Comparison of ENCODE assay signal across 8 cellular contexts in genomic region chr16:82627811-82628339, GRCh38. TPM values are rescaled to one million over a fixed set of nuclear protein-coding genes. Genes with fewer than 3 reads are reported as not detected.
DNase-seq lines count a peak whose midpoint lies in the region; ATAC-seq and TF ChIP-seq lines count a peak whose summit lies in the region.

No MANE protein-coding gene starts in this region.

- H3K4me1 ChIP-seq in thymus (ENCODE audit: control insufficient read depth, insufficient read depth, low read length) = no peaks in the 10 kb centered on the region

- no peaks in the 10 kb centered on the region for H3K36me3 ChIP-seq in thymus (ENCODE audit: control insufficient read depth, insufficient read depth)

- H3K9me3 ChIP-seq in thymus (ENCODE audit: control insufficient read depth) = peaks cover 1% of the 10 kb centered on the region

- 5% methylated on average over 29 of the region's 29 CpGs for WGBS in thymus

- H3K4me3 ChIP-seq in dorsolateral prefrontal cortex (peak overlapping the region; percentile 50 to 82 (median 67)), thymus (ENCODE audit: low read length) (peak overlapping the region; percentile 2)

- intact Hi-C loops in dorsolateral prefrontal cortex (cut with DNase I) = no loop called here
- intact Hi-C loops in left colon (cut with DNase I, micrococcal nuclease) = no loop called here

- peaks cover 0 to 15% (median 0%) of the 10 kb centered on the region in 45 donors for H3K27me3 ChIP-seq in dorsolateral prefrontal cortex
- H3K27me3 ChIP-seq in thymus (ENCODE audit: control insufficient read depth, insufficient read depth) = peaks cover 41% of the 10 kb centered on the region

- DNase-seq in LHCN-M2 (ENCODE audit: low read depth) = peak; percentile 84
- peak in 2 of 10 donors; percentile 14 to 61 for DNase-seq in dorsolateral prefrontal cortex
- no peak for DNase-seq in left colon
- no peak for DNase-seq in HuH-7 (ENCODE audit: low spot score)
- DNase-seq in globus pallidus (ENCODE audit: low spot score) = no peak
- no peak for DNase-seq in NCI-H774 (lab: John Stamatoyannopoulos, UW)

- ATAC-seq in left colon = peak; percentile 82
- no peak for ATAC-seq in GM19035 (IDR thresholded peaks at IDR 0.05; ENCODE audit: unreplicated experiment)

- H3K27ac ChIP-seq in dorsolateral prefrontal cortex = peak overlapping the region in 47 of 59 donors; percentile 1 to 86 (median 68)
- no peak overlapping the region for H3K27ac ChIP-seq in thymus (ENCODE audit: low read depth)

- TF ChIP-seq CTCF in dorsolateral prefrontal cortex (IDR thresholded peaks at IDR 0.05 in 54 of 56, conservative IDR thresholded peaks at IDR 0.05 in 2 of 56; ENCODE audit: low read depth in 1 of 56, partially characterized antibody in 56 of 56) = peak in 4 of 56 donors; percentile 0 to 11 (median 8)

RNA-seq across cellular contexts. Expression of gene CDH13, which starts 1.1 kb away (rescaled TPM):
- total RNA-seq in LHCN-M2 (2014; rRNA removed) (140 and 162 TPM in 2 replicates), dorsolateral prefrontal cortex (100 to 1,000 TPM in 5 of 120 experiments, 10 to 100 TPM in 115; 16.1 to 129 (median 65.8) TPM), left colon (1 to 10 TPM; 4.1 to 7.1 TPM)
- 97.8 TPM for polyA plus RNA-seq in LHCN-M2 (2012)
- polyA plus RNA-seq in thymus = 1.5 TPM
